1 cellular context compared by ENCODE assay signal in genomic region chr1:12540580-12541273, GRCh38.
TF ChIP-seq lines count a peak whose summit lies in the region.

No MANE protein-coding gene starts in this region.

TF ChIP-seq in HCT116, 20 proteins besides CTCF, POLR2A, EP300 and RAD21 (continued from another document):
- TF ChIP-seq ZBTB33 (IDR thresholded peaks at IDR 0.05; ENCODE audit: extremely low read depth, insufficient replicate concordance, low read length) (no peak), SRF (IDR thresholded peaks at IDR 0.05; ENCODE audit: low read depth) (no peak), MAX (IDR thresholded peaks at IDR 0.05) (no peak; the same call in 1 of the 2 replicates), YY1 (IDR thresholded peaks at IDR 0.05; ENCODE audit: extremely low read depth, insufficient replicate concordance, low read depth, low read length) (no peak)
